Comparison of ENCODE assay signal across 12 cellular contexts in genomic region chr7:76423666-76424412, GRCh38. TPM values are rescaled to one million over a fixed set of nuclear protein-coding genes. Genes with fewer than 3 reads are reported as not detected.
DNase-seq lines count a peak whose midpoint lies in the region; ATAC-seq, FAIRE-seq and TF ChIP-seq lines count a peak whose summit lies in the region.
"Had no signal": no experiment of that assay in that cellular context is flagged by ENCODE, and none has a peak within 500 bp of the region (broad histone marks: within the 10 kb centered on the region; RNA-seq: fewer than 3 reads in every experiment).

No MANE protein-coding gene starts in this region.

- WGBS in GM23248 (ENCODE audit: low coverage in 1 of 2, low lambda C conversion rate in 2 of 2, missing lambda C conversion rate in 2 of 2), 2 experiments, result 59 to 60% methylated on average over 15 of the region's 15 CpGs
- 65% methylated on average over 15 of the region's 15 CpGs for WGBS in esophagus muscularis mucosa

- no peaks in the 10 kb centered on the region for H3K79me2 ChIP-seq in GM23248 (ENCODE audit: insufficient read depth)
- H3K79me2 ChIP-seq in osteoblast (ENCODE audit: insufficient read depth, low read length), result no peaks in the 10 kb centered on the region

- H3K27me3 ChIP-seq in GM23248 (replicated peaks; ENCODE audit: insufficient read depth), result no peaks in the 10 kb centered on the region
- H3K27me3 ChIP-seq in esophagus muscularis mucosa, result peaks cover 0 to 31% (median 0%) of the 10 kb centered on the region in 4 donors
- no peaks in the 10 kb centered on the region for H3K27me3 ChIP-seq in osteoblast (ENCODE audit: insufficient read depth, low read length)
- no peaks in the 10 kb centered on the region for H3K27me3 ChIP-seq in colonic mucosa
- H3K27me3 ChIP-seq: brain microvascular endothelial cell had no signal

- H4K20me1 ChIP-seq in GM23248 (ENCODE audit: insufficient read depth), result no peaks in the 10 kb centered on the region
- H4K20me1 ChIP-seq in osteoblast (ENCODE audit: insufficient read depth, low read length), result no peaks in the 10 kb centered on the region

- no peak overlapping the region for H3K27ac ChIP-seq in GM23248
- no peak overlapping the region for H3K27ac ChIP-seq in esophagus muscularis mucosa (replicated peaks in 1 of 4)
- H3K27ac ChIP-seq in osteoblast (ENCODE audit: low read depth, low read length), result peak overlapping the region; percentile 27
- no peak overlapping the region for H3K27ac ChIP-seq in colonic mucosa
- H3K27ac ChIP-seq: brain microvascular endothelial cell had no signal

- TF ChIP-seq POLR2A in esophagus muscularis mucosa (IDR thresholded peaks at IDR 0.05; ENCODE audit: low read depth), result no peak

- ATAC-seq in GM18868 (IDR thresholded peaks at IDR 0.05; ENCODE audit: unreplicated experiment) (no peak), GM21737 (IDR thresholded peaks at IDR 0.05; ENCODE audit: unreplicated experiment) (no peak), GM21423 (IDR thresholded peaks at IDR 0.05; ENCODE audit: unreplicated experiment) (no peak)
- ATAC-seq: naive thymus-derived CD8-positive, alpha-beta T cell had no signal

- H3F3A ChIP-seq in GM23248 (ENCODE audit: insufficient read depth), result peaks cover 9% of the 10 kb centered on the region; the same call in 1 of the 2 replicates

- peaks cover 22% of the 10 kb centered on the region for H3K4me1 ChIP-seq in GM23248 (ENCODE audit: insufficient read depth)
- H3K4me1 ChIP-seq in esophagus muscularis mucosa, result no peaks in the 10 kb centered on the region
- peaks cover 18% of the 10 kb centered on the region for H3K4me1 ChIP-seq in osteoblast (ENCODE audit: insufficient read depth, low read length)
- no peaks in the 10 kb centered on the region for H3K4me1 ChIP-seq in colonic mucosa

- DNase-seq in GM23248 (peak; percentile 24), RCC 7860 (ENCODE audit: low spot score) (peak; percentile 43), esophagus muscularis mucosa (ENCODE audit: extremely low spot score) (peak; percentile 86), osteoblast (ENCODE audit: insufficient read length, low spot score, missing footprints) (peak; percentile 43), colonic mucosa (no peak)
- DNase-seq: naive thymus-derived CD8-positive, alpha-beta T cell; NCI-H2029 treated with DMSO at 0.1 percent for 48 hours had no signal

- TF ChIP-seq CTCF in esophagus muscularis mucosa (IDR thresholded peaks at IDR 0.05) (no peak), osteoblast (IDR thresholded peaks at IDR 0.05; ENCODE audit: extremely low read depth, low read depth, low read length) (no peak), colonic mucosa (IDR thresholded peaks at IDR 0.05) (no peak)

- no peaks in the 10 kb centered on the region for H3K36me3 ChIP-seq in GM23248 (ENCODE audit: low read depth)
- no peaks in the 10 kb centered on the region for H3K36me3 ChIP-seq in esophagus muscularis mucosa
- no peaks in the 10 kb centered on the region for H3K36me3 ChIP-seq in osteoblast (ENCODE audit: insufficient read depth, low read length)
- no peaks in the 10 kb centered on the region for H3K36me3 ChIP-seq in colonic mucosa
- H3K36me3 ChIP-seq: brain microvascular endothelial cell had no signal

- H3K9me2 ChIP-seq in GM23248 (ENCODE audit: insufficient read depth), result no peaks in the 10 kb centered on the region

- H3K9me3 ChIP-seq in GM23248 (ENCODE audit: low read depth) (no peaks in the 10 kb centered on the region), esophagus muscularis mucosa (peaks cover 0 to 4% (median 0%) of the 10 kb centered on the region in 4 donors), osteoblast (ENCODE audit: low read depth, low read length) (no peaks in the 10 kb centered on the region), colonic mucosa (no peaks in the 10 kb centered on the region)

- H3K4me3 ChIP-seq in GM23248, result no peak overlapping the region
- H3K4me3 ChIP-seq in esophagus muscularis mucosa, result no peak overlapping the region
- H3K4me3 ChIP-seq in osteoblast (ENCODE audit: insufficient read depth, low read length), result no peak overlapping the region
- H3K4me3 ChIP-seq in colonic mucosa, result no peak overlapping the region

- in situ Hi-C loops in GM23248 (cut with MboI), result no loop called here

- FAIRE-seq in RCC 7860 (lab: Jason Lieb, UNC), result no peak

- H3K9ac ChIP-seq in GM23248, result no peak overlapping the region
- no peak overlapping the region for H3K9ac ChIP-seq in colonic mucosa (ENCODE audit: low read depth in 2 of 2, low read length in 2 of 2)

- H3K4me2 ChIP-seq in GM23248 (ENCODE audit: unreplicated experiment) (peak overlapping the region; percentile 1), osteoblast (ENCODE audit: insufficient read depth, low read length) (no peak overlapping the region)

- no peak for TF ChIP-seq EP300 in esophagus muscularis mucosa (IDR thresholded peaks at IDR 0.05)

- intact Hi-C loops in esophagus muscularis mucosa (cut with DNase I), result no loop called here
- intact Hi-C loops in colonic mucosa (cut with DNase I), result no loop called here

- H2AFZ ChIP-seq in GM23248, result no peak overlapping the region
- no peak overlapping the region for H2AFZ ChIP-seq in osteoblast (ENCODE audit: low read length)

RNA-seq across cellular contexts. Expression of gene ZP3, which starts 0.9 kb away (rescaled TPM):
- total RNA-seq in GM23248 (2014; rRNA removed; shearing (Covaris generic)), result 4.5 and 5.3 TPM in 2 replicates
- polyA plus RNA-seq in GM23248 (2016; fragmentation: Nextera tagmentation; extraction: Ambion mirVana), result 4.9 and 5.6 TPM in 2 replicates
- total RNA-seq in esophagus muscularis mucosa (1 to 10 TPM in 1 of 4 donors, under 1 TPM in 1, not detected in 2; 0.46 to 1.0 TPM), osteoblast (3.5 and 6.2 TPM in 2 replicates), colonic mucosa (10 to 100 TPM in 1 of 2 donors, 1 to 10 TPM in 1; 4.8 to 13.9 TPM)

RNA-seq across cellular contexts. Expression of gene SSC4D, which starts 14.3 kb away (rescaled TPM):
- 0.43 TPM in 1 of 2 replicates, not detected in the other for total RNA-seq in GM23248 (2014; rRNA removed; shearing (Covaris generic))
- 0.66 and 0.85 TPM in 2 replicates for polyA plus RNA-seq in GM23248 (2016; fragmentation: Nextera tagmentation; extraction: Ambion mirVana)
- total RNA-seq in esophagus muscularis mucosa (under 1 TPM in 3 of 4 donors, not detected in 1; 0.39 to 0.66 (median 0.46) TPM), osteoblast (0.88 and 1.1 TPM in 2 replicates), colonic mucosa (under 1 TPM; 0.42 to 0.45 TPM)
- total RNA-seq: naive thymus-derived CD8-positive, alpha-beta T cell had no signal
- polyA plus RNA-seq: IgD-negative memory B cell had no signal

RNA-seq across cellular contexts. Expression of gene DTX2, which starts 37.7 kb away (rescaled TPM):
- total RNA-seq in GM23248 (2014; rRNA removed; shearing (Covaris generic)), result 3.8 and 4.3 TPM in 2 replicates
- polyA plus RNA-seq in GM23248 (2016; fragmentation: Nextera tagmentation; extraction: Ambion mirVana), result 9.4 and 9.7 TPM in 2 replicates
- total RNA-seq in esophagus muscularis mucosa (10 to 100 TPM; 18.1 to 35.2 (median 25.3) TPM), osteoblast (11.5 and 14.5 TPM in 2 replicates), colonic mucosa (10 to 100 TPM; 61.7 to 91.1 TPM)
